30 cellular contexts compared by ENCODE assay signal in genomic region chr14:56678838-56679237, GRCh38.
"Had no signal": no experiment of that assay in that cellular context is flagged by ENCODE, and none has a peak within 500 bp of the region (broad histone marks: within the 10 kb centered on the region; RNA-seq: fewer than 3 reads in every experiment).

No MANE protein-coding gene starts in this region.

- FAIRE-seq: astrocyte, bronchial epithelial cell, colon had no signal

- ATAC-seq: activated naive CD4-positive, alpha-beta T cell treated with anti-CD3 and anti-CD28 coated beads, Interleukin-2, amount 50 U/mL, for 72 hours; activated naive CD8-positive, alpha-beta T cell treated with anti-CD3 and anti-CD28 coated beads, Interleukin-2, amount 50 U/mL, for 24 hours; activated T-cell treated with anti-CD3 and anti-CD28 coated beads, Interleukin-2, amount 50 U/mL, for 4 hours; activated T-cell treated with anti-CD3 and anti-CD28 coated beads, Interleukin-2, amount 50 U/mL, for 72 hours; activated T-helper 17 cell treated with anti-CD3 and anti-CD28 coated beads, Interleukin-2, amount 50 U/mL, for 72 hours; body of pancreas had no signal

- DNase-seq: activated effector memory CD4-positive, alpha-beta T cell treated with anti-CD3 and anti-CD28 coated beads, Interleukin-2, amount 50 U/mL, for 16 hours; activated effector memory CD4-positive, alpha-beta T cell treated with Interleukin-2 at 50 U/mL for 16 hours; activated gamma-delta T cell; activated gamma-delta T cell treated with Interleukin-2 at 50 U/mL for 16 hours; activated naive CD4-positive, alpha-beta T cell; activated naive CD4-positive, alpha-beta T cell treated with anti-CD3 and anti-CD28 coated beads for 36 hours; activated naive CD4-positive, alpha-beta T cell treated with anti-CD3 and anti-CD28 coated beads, Interleukin-2, amount 10 ng/mL, durations not matched to agents 7 days and 5 days; activated naive CD4-positive, alpha-beta T cell treated with anti-CD3 and anti-CD28 coated beads, Interleukin-2, amount 50 U/mL, for 16 hours; activated naive CD4-positive, alpha-beta T cell treated with Interleukin-2 at 50 U/mL for 16 hours; activated naive CD8-positive, alpha-beta T cell treated with anti-CD3 and anti-CD28 coated beads for 36 hours; activated naive CD8-positive, alpha-beta T cell treated with anti-CD3 and anti-CD28 coated beads, Interleukin-2, amount 10 ng/mL, durations not matched to agents 7 days and 5 days; activated naive CD8-positive, alpha-beta T cell treated with anti-CD3 and anti-CD28 coated beads, Interleukin-2, amount 50 U/mL, for 24 hours; activated T-cell treated with anti-CD3 and anti-CD28 coated beads, Interleukin-2, amount 50 U/mL, for 4 hours; activated T-cell treated with anti-CD3 and anti-CD28 coated beads, Interleukin-2, amount 50 U/mL, for 48 hours; activated T-cell treated with anti-CD3 and anti-CD28 coated beads, Interleukin-2, amount 50 U/mL, for 72 hours; adrenal gland; amniotic stem cell; amygdala; anterior cingulate cortex; aorta; body of pancreas; brain microvascular endothelial cell; caudate nucleus; central memory CD4-positive, alpha-beta T cell; cerebellar nuclear complex had no signal
